ENCODE assay signal across 1 cellular context in genomic region chr1:59043796-59044195, GRCh38.
TF ChIP-seq lines count a peak whose summit lies in the region.

No MANE protein-coding gene starts in this region.

TF ChIP-seq in HepG2, 621 proteins besides CTCF, POLR2A, EP300 and RAD21 (continued from another document and continues in another):
- TF ChIP-seq ARID5B (CRISPR knock-in tag; IDR thresholded peaks at IDR 0.05) (peak; percentile 96), ZNF138 (CRISPR knock-in tag; IDR thresholded peaks at IDR 0.05; ENCODE audit: low read depth) (no peak), CBFB (CRISPR knock-in tag; IDR thresholded peaks at IDR 0.05) (no peak), TFDP1 (CRISPR knock-in tag; IDR thresholded peaks at IDR 0.05; ENCODE audit: borderline replicate concordance) (no peak), BHLHE40 (IDR thresholded peaks at IDR 0.05; ENCODE audit: low read length) (no peak), ARID2 (CRISPR knock-in tag; IDR thresholded peaks at IDR 0.05; ENCODE audit: borderline replicate concordance) (no peak), KLF6 (CRISPR knock-in tag; IDR thresholded peaks at IDR 0.05) (no peak), RBM39 (IDR thresholded peaks at IDR 0.05; ENCODE audit: low read depth, low read length, poor library complexity, severe bottlenecking) (no peak), STAT5B (CRISPR knock-in tag; IDR thresholded peaks at IDR 0.05) (no peak), SNAI1 (CRISPR knock-in tag; IDR thresholded peaks at IDR 0.05; ENCODE audit: borderline replicate concordance) (no peak), TP53 (CRISPR knock-in tag; conservative IDR thresholded peaks at IDR 0.05) (no peak), ZBTB2 (CRISPR knock-in tag; IDR thresholded peaks at IDR 0.05; ENCODE audit: low read depth) (no peak), RARA (CRISPR knock-in tag; IDR thresholded peaks at IDR 0.05) (peak; percentile 96), MLX (CRISPR knock-in tag; IDR thresholded peaks at IDR 0.05) (peak; percentile 37; the same call in 1 of the 2 replicates), REST (IDR thresholded peaks at IDR 0.05; ENCODE audit: borderline replicate concordance in 1 of 2, low read depth in 1 of 2, low read length in 2 of 2) (no peak), ZNF260 (CRISPR knock-in tag; IDR thresholded peaks at IDR 0.05; ENCODE audit: borderline replicate concordance, low read depth) (no peak), NKX3-1 (CRISPR knock-in tag; IDR thresholded peaks at IDR 0.05) (no peak), TEAD2 (CRISPR knock-in tag; IDR thresholded peaks at IDR 0.05) (no peak), ZNF891 (CRISPR knock-in tag; IDR thresholded peaks at IDR 0.05) (no peak; the same call in 1 of the 2 replicates), FOXO1 (CRISPR knock-in tag; IDR thresholded peaks at IDR 0.05) (peak; percentile 71; the same call in 1 of the 2 replicates), ZNF691 (CRISPR knock-in tag; IDR thresholded peaks at IDR 0.05; ENCODE audit: borderline replicate concordance, low read depth) (no peak; the same call in 1 of the 2 replicates), MAFG (CRISPR knock-in tag; IDR thresholded peaks at IDR 0.05) (no peak), SMARCE1 (IDR thresholded peaks at IDR 0.05; ENCODE audit: borderline replicate concordance) (no peak), ZNF350 (CRISPR knock-in tag; IDR thresholded peaks at IDR 0.05; ENCODE audit: borderline replicate concordance, low read depth) (peak; percentile 27; the same call in 1 of the 2 replicates), HNRNPUL1 (IDR thresholded peaks at IDR 0.05; ENCODE audit: low read depth, low read length) (no peak), ADNP (CRISPR knock-in tag; IDR thresholded peaks at IDR 0.05) (no peak), ZBTB4 (CRISPR knock-in tag; IDR thresholded peaks at IDR 0.05; ENCODE audit: borderline replicate concordance) (0 out of 2 replicates have a peak, but pooled peaks have one; percentile 33), SNRNP70 (IDR thresholded peaks at IDR 0.05; ENCODE audit: low read depth, low read length) (no peak), DR1 (CRISPR knock-in tag; IDR thresholded peaks at IDR 0.05) (no peak), NCOR1 (IDR thresholded peaks at IDR 0.05; ENCODE audit: borderline replicate concordance, low read length) (no peak), HDAC1 (CRISPR knock-in tag; IDR thresholded peaks at IDR 0.05) (peak; percentile 50; the same call in 1 of the 2 replicates), SMAD3 (CRISPR knock-in tag; IDR thresholded peaks at IDR 0.05) (no peak), ATF4 (CRISPR knock-in tag; IDR thresholded peaks at IDR 0.05) (peak in 1 of 2 experiments; percentile 53; a peak in 1 of 4 replicates), MEIS1 (CRISPR knock-in tag; IDR thresholded peaks at IDR 0.05; ENCODE audit: borderline replicate concordance) (peak; percentile 90; the same call in 1 of the 2 replicates), TFE3 (CRISPR knock-in tag; IDR thresholded peaks at IDR 0.05) (peak; percentile 72; the same call in 1 of the 2 replicates), ZNF746 (CRISPR knock-in tag; IDR thresholded peaks at IDR 0.05) (no peak), ZNF747 (CRISPR knock-in tag; IDR thresholded peaks at IDR 0.05; ENCODE audit: borderline replicate concordance) (peak; percentile 43; the same call in 1 of the 2 replicates)
